7 cellular contexts compared by ENCODE assay signal in the genomic region with DNA sequence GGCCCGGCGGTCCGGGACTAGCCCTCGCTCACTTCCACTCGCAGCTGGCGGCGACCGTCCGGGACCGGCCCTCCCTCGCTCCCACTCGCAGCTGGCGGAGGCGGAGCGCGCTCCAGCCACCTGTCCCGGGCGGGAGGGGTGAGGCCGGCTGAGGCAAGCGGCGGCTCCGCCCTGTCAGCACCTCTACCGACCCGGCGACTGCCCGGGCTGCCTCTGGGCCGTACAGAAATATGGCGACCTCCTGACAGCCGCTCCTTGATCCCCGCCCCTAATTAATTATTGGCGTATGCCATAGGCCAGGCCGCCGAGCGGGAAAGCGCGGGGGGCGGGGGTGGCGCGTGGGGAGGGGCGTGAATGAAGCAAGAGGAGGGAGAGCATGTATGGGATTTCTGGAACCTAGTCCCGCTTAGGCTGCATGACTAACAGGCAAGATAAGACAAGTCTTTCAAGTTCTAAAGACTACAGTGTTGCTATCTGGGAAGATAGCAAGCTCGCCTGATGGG. TPM values are rescaled to one million over a fixed set of nuclear protein-coding genes. Genes with fewer than 3 reads are reported as not detected.
DNase-seq lines count a peak whose midpoint lies in the region; ATAC-seq, FAIRE-seq and TF ChIP-seq lines count a peak whose summit lies in the region.

TSS of gene MORC4 (minus strand) at position 200 of the 503 bp plus-strand sequence. CDS start 243 bp downstream, outside the sequence.

- no peak within 1 kb of the TSS for H2AFZ ChIP-seq in HepG2 (ENCODE audit: low read length)

- DNase-seq in NCI-H345 treated with DMSO at 0.1 percent for 48 hours (lab: John Stamatoyannopoulos, UW; ENCODE audit: unreplicated experiment) = peak; percentile 63
- DNase-seq in activated CD4-positive, alpha-beta memory T cell treated with anti-CD3 and anti-CD28 coated beads for 36 hours = peak; percentile 77
- peak; percentile 47 to 76 (median 70) for DNase-seq in dorsolateral prefrontal cortex
- peak; percentile 65 for DNase-seq in HepG2 (ENCODE audit: low spot score)
- peak; percentile 70 to 76 for DNase-seq in stimulated activated CD4-positive, alpha-beta T cell treated with anti-CD3 and anti-CD28 coated beads, Interleukin-2, amount 100 ng/mL, for 24 hours

- TF ChIP-seq CTCF in dorsolateral prefrontal cortex (IDR thresholded peaks at IDR 0.05 in 54 of 56, conservative IDR thresholded peaks at IDR 0.05 in 2 of 56; ENCODE audit: low read depth in 1 of 56, partially characterized antibody in 56 of 56) (peak in 2 of 56 donors; percentile 4 to 11), HepG2 (CRISPR knock-in tag; IDR thresholded peaks at IDR 0.05) (no peak)

- WGBS in HepG2 (ENCODE audit: low lambda C conversion rate) = 0% methylated on average over 1 of the region's 42 CpGs

- no peaks in the 10 kb centered on the region for H3K9me3 ChIP-seq in HepG2 (ENCODE audit: low read length)

- H3K27ac Mint-ChIP-seq in activated CD4-positive, alpha-beta memory T cell treated with anti-CD3 and anti-CD28 coated beads for 36 hours = no peak within 1 kb of the TSS

- TF ChIP-seq RAD21 in HepG2 (CRISPR knock-in tag; IDR thresholded peaks at IDR 0.05) = no peak

- intact Hi-C loops in activated CD4-positive, alpha-beta memory T cell treated with anti-CD3 and anti-CD28 coated beads for 36 hours (cut with micrococcal nuclease) = loop anchor here (5.0 kb wide), 1 partner anchor 627 kb away; the partner anchor contains the start of gene PRPS1
- intact Hi-C loops in dorsolateral prefrontal cortex (cut with DNase I) (no loop called here), HepG2 (cut with micrococcal nuclease; ENCODE audit: unreplicated experiment) (no loop called here)

- H3K4me1 Mint-ChIP-seq in activated CD4-positive, alpha-beta memory T cell treated with anti-CD3 and anti-CD28 coated beads for 36 hours (ENCODE audit: low read depth) = peaks cover 7% of the 10 kb centered on the region

- peak within 1 kb of the TSS; percentile 73 for H3K4me2 ChIP-seq in HepG2 (ENCODE audit: low read depth, low read length)

- no peaks in the 10 kb centered on the region for H3K27me3 Mint-ChIP-seq in activated CD4-positive, alpha-beta memory T cell treated with anti-CD3 and anti-CD28 coated beads for 36 hours

- in situ Hi-C loops in HepG2 (cut with HindIII; ENCODE audit: extremely low pct_ligation_motif_present, low pct_unique_long_range_greater_than_20kb) = no loop called here

- peak; percentile 21 for FAIRE-seq in HepG2 (lab: Jason Lieb, UNC)

- no peaks in the 10 kb centered on the region for H4K20me1 ChIP-seq in HepG2 (ENCODE audit: insufficient read depth, low read length)

- TF ChIP-seq EP300 in HepG2 (IDR thresholded peaks at IDR 0.05; ENCODE audit: low read depth in 2 of 2, low read length in 2 of 2) (no peak), HepG2 (CRISPR knock-in tag; IDR thresholded peaks at IDR 0.05; ENCODE audit: borderline replicate concordance) (no peak)

- H3K27ac ChIP-seq in dorsolateral prefrontal cortex (peak within 1 kb of the TSS in 15 of 59 donors; percentile 5 to 77 (median 35)), HepG2 (ENCODE audit: extremely low read length, insufficient read depth, low read length) (no peak within 1 kb of the TSS)

- no peaks in the 10 kb centered on the region for H3K9me3 Mint-ChIP-seq in activated CD4-positive, alpha-beta memory T cell treated with anti-CD3 and anti-CD28 coated beads for 36 hours

- CTCF ChIA-PET in activated CD4-positive, alpha-beta memory T cell treated with anti-CD3 and anti-CD28 coated beads for 36 hours (lab: Charles Lee) = interaction anchor here (0.7 to 2.2 kb wide), 4 partner anchors 272 to 429 kb away, joined by 3 to 15 read pairs (median 6); no protein-coding TSS in a partner anchor
- CTCF ChIA-PET in HepG2 (lab: Yijun Ruan, JAX; ENCODE audit: low intra/inter-chr PET ratio, low total read pairs) = no interaction called here

- no TSS peak for BruUV-seq in HepG2 (replicated peaks; lab: Mats Ljungman, UMichigan)

- H3K36me3 Mint-ChIP-seq in activated CD4-positive, alpha-beta memory T cell treated with anti-CD3 and anti-CD28 coated beads for 36 hours = no peaks in the 10 kb centered on the region

- H3K36me3 ChIP-seq in HepG2 (replicated peaks in 1 of 2; ENCODE audit: control insufficient read depth in 1 of 2, insufficient read depth in 2 of 2, low read length in 2 of 2) = no peaks in the 10 kb centered on the region

- peaks cover 0 to 50% (median 15%) of the 10 kb centered on the region in 45 donors for H3K27me3 ChIP-seq in dorsolateral prefrontal cortex
- no peaks in the 10 kb centered on the region for H3K27me3 ChIP-seq in HepG2 (ENCODE audit: control insufficient read depth in 1 of 2, insufficient read depth in 2 of 2, low read length in 2 of 2)

- ATAC-seq in GM18861 (IDR thresholded peaks at IDR 0.05; ENCODE audit: unreplicated experiment) (peak; percentile 50), HG03097 (IDR thresholded peaks at IDR 0.05; ENCODE audit: low FRiP score, unreplicated experiment) (peak; percentile 69), HepG2 (peak; percentile 95)

- TF ChIP-seq POLR2A in HepG2 (IDR thresholded peaks at IDR 0.05; ENCODE audit: insufficient read depth in 1 of 2, low read depth in 2 of 2, low read length in 2 of 2) = peak; percentile 39 to 45; a peak in 1 of 4 replicates

- H3K9ac ChIP-seq in HepG2 (ENCODE audit: insufficient read depth, low read depth, low read length) = peak within 1 kb of the TSS; percentile 49

- POLR2A ChIA-PET in activated CD4-positive, alpha-beta memory T cell treated with anti-CD3 and anti-CD28 coated beads for 36 hours (lab: Charles Lee) = no interaction called here
- POLR2A ChIA-PET in HepG2 (lab: Yijun Ruan, JAX) = no interaction called here

- peak within 1 kb of the TSS; percentile 70 for H3K4me3 Mint-ChIP-seq in activated CD4-positive, alpha-beta memory T cell treated with anti-CD3 and anti-CD28 coated beads for 36 hours

- peaks cover 11% of the 10 kb centered on the region for H3K4me1 ChIP-seq in HepG2 (ENCODE audit: insufficient read depth, low read length)

- no peaks in the 10 kb centered on the region for H3K79me2 ChIP-seq in HepG2 (ENCODE audit: insufficient read depth, low read length)

- peak within 1 kb of the TSS; percentile 32 to 72 (median 60) for H3K4me3 ChIP-seq in dorsolateral prefrontal cortex
- peak within 1 kb of the TSS; percentile 62 to 72 (median 63) for H3K4me3 ChIP-seq in HepG2 (replicated peaks in 1 of 3; ENCODE audit: insufficient read depth in 1 of 3, low read depth in 2 of 3, low read length in 3 of 3)

TF ChIP-seq in HepG2, 621 proteins besides CTCF, POLR2A, EP300 and RAD21 (continues in another document):
- TF ChIP-seq NFYB (CRISPR knock-in tag; IDR thresholded peaks at IDR 0.05) = peak; percentile 63
- TF ChIP-seq ZNF224 (CRISPR knock-in tag; IDR thresholded peaks at IDR 0.05) = no peak
- TF ChIP-seq POGZ (CRISPR knock-in tag; IDR thresholded peaks at IDR 0.05) = no peak
- peak; percentile 39 for TF ChIP-seq ZFY (CRISPR knock-in tag; IDR thresholded peaks at IDR 0.05)
- no peak for TF ChIP-seq LRRFIP1 (CRISPR knock-in tag; conservative IDR thresholded peaks at IDR 0.05)
- TF ChIP-seq PHF8 (CRISPR knock-in tag; IDR thresholded peaks at IDR 0.05) = peak; percentile 43; the same call in 1 of the 2 replicates
- no peak for TF ChIP-seq ZNF83 (CRISPR knock-in tag; IDR thresholded peaks at IDR 0.05; ENCODE audit: borderline replicate concordance)

RNA-seq across cellular contexts. Expression of gene MORC4, which starts in this region (rescaled TPM):
- total RNA-seq in activated CD4-positive, alpha-beta memory T cell treated with anti-CD3 and anti-CD28 coated beads for 36 hours = 10 to 100 TPM; 11.1 to 12.1 TPM
- 10 to 100 TPM in 5 of 120 experiments, 1 to 10 TPM in 115; 3.5 to 13.1 (median 5.9) TPM for total RNA-seq in dorsolateral prefrontal cortex
- 17.6 and 24.5 TPM in 2 replicates for total RNA-seq in HepG2 (2016; rRNA removed; fragmentation: Illumina TruSeq; extraction: Trizol)
- total RNA-seq in HepG2 (2016; cell fraction: cytosol; rRNA removed; fragmentation: Illumina TruSeq; extraction: Trizol; ENCODE audit: low read depth) = 2.6 and 2.8 TPM in 2 replicates
- total RNA-seq in HepG2 (2016; cell fraction: insoluble cytoplasmic fraction; rRNA removed; fragmentation: Illumina TruSeq; extraction: Trizol) = 18.3 and 23.4 TPM in 2 replicates
- 7.4 and 9.5 TPM in 2 replicates for total RNA-seq in HepG2 (2016; cell fraction: membrane; rRNA removed; fragmentation: Illumina TruSeq; extraction: Trizol)
- total RNA-seq in HepG2 (2016; cell fraction: nucleus; rRNA removed; fragmentation: Illumina TruSeq; extraction: Trizol) = 14.0 and 15.8 TPM in 2 replicates
- polyA plus RNA-seq in HepG2 (2011; rRNA removed) = 5.4 and 7.3 TPM in 2 replicates
- polyA plus RNA-seq in HepG2 (2011; cell fraction: cytosol; rRNA removed) = 3.3 and 4.4 TPM in 2 replicates
- polyA plus RNA-seq in HepG2 (2011; cell fraction: nucleus; rRNA removed) = 4.3 and 5.0 TPM in 2 replicates
- 6.3 and 8.2 TPM in 2 replicates for polyA plus RNA-seq in HepG2 (2012)
- 1.5 and 1.7 TPM in 2 replicates for polyA plus RNA-seq in HepG2 (2016; cell fraction: cytosol; fragmentation: Illumina TruSeq; extraction: Trizol; ENCODE audit: low read depth)
- 16.4 and 18.5 TPM in 2 replicates for polyA plus RNA-seq in HepG2 (2016; cell fraction: insoluble cytoplasmic fraction; fragmentation: Illumina TruSeq; extraction: Trizol; ENCODE audit: low read depth)
- polyA plus RNA-seq in HepG2 (2016; cell fraction: membrane; fragmentation: Illumina TruSeq; extraction: Trizol; ENCODE audit: low read depth) = 4.0 and 4.4 TPM in 2 replicates
- polyA plus RNA-seq in HepG2 (2016; cell fraction: nucleus; fragmentation: Illumina TruSeq; extraction: Trizol; ENCODE audit: insufficient read depth, low read depth) = 15.0 and 16.3 TPM in 2 replicates
- polyA minus RNA-seq in HepG2 (2011; rRNA and poly(A)+ RNA removed; ENCODE audit: low replicate concordance) = 6.5 and 7.6 TPM in 2 replicates
- 5.8 and 6.3 TPM in 2 replicates for polyA minus RNA-seq in HepG2 (2011; cell fraction: cytosol; rRNA and poly(A)+ RNA removed)
- polyA minus RNA-seq in HepG2 (2011; cell fraction: nucleus; rRNA and poly(A)+ RNA removed) = 11.7 and 12.3 TPM in 2 replicates
